Comparison of ENCODE assay signal across 8 cellular contexts in the genomic region with DNA sequence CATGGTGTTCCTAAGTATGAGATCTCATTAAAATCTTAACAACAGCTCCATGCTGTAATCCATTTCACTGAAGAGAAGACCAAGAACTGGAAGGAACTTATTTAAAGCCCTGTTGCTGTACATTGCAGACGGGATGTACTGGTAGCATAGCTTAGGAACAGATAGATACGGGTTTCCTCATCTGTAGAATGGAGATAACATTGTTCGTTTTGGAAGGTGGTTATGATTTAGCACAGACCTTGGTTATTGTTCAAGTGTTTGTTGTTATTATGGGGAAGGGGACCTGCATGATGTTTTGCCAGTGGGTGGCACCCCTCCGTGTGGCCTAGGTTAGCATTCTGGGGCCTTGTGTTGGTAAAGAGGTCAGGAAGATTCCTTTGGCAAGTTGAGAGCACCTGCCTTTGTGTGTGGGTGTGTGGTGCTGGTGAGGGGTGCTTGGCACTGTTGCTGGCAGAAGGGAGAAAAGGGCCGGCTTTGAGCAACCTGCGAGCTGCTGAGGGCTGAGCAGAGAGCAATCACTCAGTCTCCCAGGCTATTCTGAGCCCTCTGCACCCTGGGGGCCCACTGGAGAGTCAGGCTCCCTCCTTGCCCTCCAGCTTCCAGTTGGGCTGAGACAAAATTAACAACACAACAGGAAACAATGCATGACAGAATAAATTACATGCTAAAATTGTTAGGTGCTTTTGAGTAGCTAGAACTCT. TPM values are rescaled to one million over a fixed set of nuclear protein-coding genes. Genes with fewer than 3 reads are reported as not detected.
DNase-seq lines count a peak whose midpoint lies in the region; ATAC-seq, FAIRE-seq and TF ChIP-seq lines count a peak whose summit lies in the region.

No MANE protein-coding gene starts in this region.

- H3K4me3 Mint-ChIP-seq in activated T-cell treated with anti-CD3 and anti-CD28 coated beads, Interleukin-2, amount 50 U/mL, for 4 hours = peak overlapping the region; percentile 95

- H3K36me3 ChIP-seq in kidney (ENCODE audit: control insufficient read depth in 1 of 2, insufficient read depth in 2 of 2, low read length in 2 of 2) (peaks cover 27 to 35% of the 10 kb centered on the region in 2 donors), thyroid gland (peaks cover 32 to 39% of the 10 kb centered on the region in 2 donors)

- H3K4me1 ChIP-seq in kidney (ENCODE audit: control insufficient read depth in 1 of 2, insufficient read depth in 1 of 2, low read depth in 1 of 2, low read length in 2 of 2) = peaks cover 14 to 30% of the 10 kb centered on the region in 2 donors
- H3K4me1 ChIP-seq in thyroid gland = peaks cover 15 to 33% of the 10 kb centered on the region in 2 donors

- DNase-seq in activated T-cell treated with anti-CD3 and anti-CD28 coated beads, Interleukin-2, amount 50 U/mL, for 4 hours = no peak
- DNase-seq in activated T-cell treated with anti-CD3 and anti-CD28 coated beads, Interleukin-2, amount 50 U/mL, for 48 hours = no peak
- DNase-seq in amniotic epithelial cell (ENCODE audit: low read depth) (peak; percentile 11), kidney (no peak), thyroid gland (peak; percentile 10 to 34), NCI-H446 (lab: John Stamatoyannopoulos, UW) (no peak)

- TF ChIP-seq POLR2A in thyroid gland (IDR thresholded peaks at IDR 0.05) = no peak

- intact Hi-C loops in kidney (cut with DNase I) = no loop called here
- intact Hi-C loops in thyroid gland (cut with DNase I) = loop anchor here (2.0 kb wide), 1 partner anchor 19 kb away; a partner anchor contains a TSS

- H3K9me3 Mint-ChIP-seq in activated T-cell treated with anti-CD3 and anti-CD28 coated beads, Interleukin-2, amount 50 U/mL, for 4 hours = no peaks in the 10 kb centered on the region

- peaks cover 32% of the 10 kb centered on the region for H3K4me1 Mint-ChIP-seq in activated T-cell treated with anti-CD3 and anti-CD28 coated beads, Interleukin-2, amount 50 U/mL, for 4 hours (ENCODE audit: low read depth)

- H3K27ac ChIP-seq in kidney (ENCODE audit: low read depth in 2 of 2, low read length in 2 of 2) (peak overlapping the region in 1 of 2 donors; percentile 32), thyroid gland (peak overlapping the region in 1 of 3 donors; percentile 14)

- 21 to 26% methylated on average over 6 of the region's 6 CpGs for WGBS in thyroid gland, 2 donors

- peaks cover 22% of the 10 kb centered on the region for H3K36me3 Mint-ChIP-seq in activated T-cell treated with anti-CD3 and anti-CD28 coated beads, Interleukin-2, amount 50 U/mL, for 4 hours (ENCODE audit: insufficient read depth)

- H3K27me3 ChIP-seq in thyroid gland = no peaks in the 10 kb centered on the region

- H3K4me3 ChIP-seq in kidney (ENCODE audit: low read length in 2 of 2) (peak overlapping the region; percentile 86 to 96), thyroid gland (replicated peaks in 1 of 3) (peak overlapping the region in 1 of 3 donors; percentile 6)

- H3K9ac ChIP-seq in kidney (ENCODE audit: low read length in 2 of 2) = peak overlapping the region; percentile 38 to 93

- no peak for ATAC-seq in activated T-cell treated with anti-CD3 and anti-CD28 coated beads, Interleukin-2, amount 50 U/mL, for 4 hours
- no peak for ATAC-seq in HG03095 (IDR thresholded peaks at IDR 0.05; ENCODE audit: unreplicated experiment)
- ATAC-seq in HG03565 (IDR thresholded peaks at IDR 0.05; ENCODE audit: unreplicated experiment) = no peak

- TF ChIP-seq CTCF in kidney (IDR thresholded peaks at IDR 0.05; ENCODE audit: borderline replicate concordance, extremely low read depth, insufficient read depth) = no peak
- TF ChIP-seq CTCF in thyroid gland (IDR thresholded peaks at IDR 0.05) = no peak

- FAIRE-seq in kidney (lab: Jason Lieb, UNC) = no peak

- H3K27me3 Mint-ChIP-seq in activated T-cell treated with anti-CD3 and anti-CD28 coated beads, Interleukin-2, amount 50 U/mL, for 4 hours (ENCODE audit: low read depth) = no peaks in the 10 kb centered on the region

- H3K9me3 ChIP-seq in kidney (ENCODE audit: control insufficient read depth in 1 of 2, low read length in 2 of 2) = no peaks in the 10 kb centered on the region
- no peaks in the 10 kb centered on the region for H3K9me3 ChIP-seq in thyroid gland

RNA-seq across cellular contexts. Expression of a gene that starts 2.3 kb away (rescaled TPM):
- 10 to 100 TPM; 34.9 to 37.9 (median 37.8) TPM for total RNA-seq in activated T-cell treated with anti-CD3 and anti-CD28 coated beads, Interleukin-2, amount 50 U/mL, for 4 hours
- total RNA-seq in kidney (54.3 TPM), thyroid gland (10 to 100 TPM; 48.8 to 62.6 (median 55.2) TPM)
- polyA plus RNA-seq in kidney (ENCODE audit: insufficient read depth, low read depth, low replicate concordance) = 19.6 TPM

RNA-seq across cellular contexts. Expression of a gene that starts 14.1 kb away (rescaled TPM):
- 10 to 100 TPM; 19.3 to 30.8 (median 27.7) TPM for total RNA-seq in activated T-cell treated with anti-CD3 and anti-CD28 coated beads, Interleukin-2, amount 50 U/mL, for 4 hours
- 127 TPM for total RNA-seq in kidney
- 288 TPM for polyA plus RNA-seq in kidney (ENCODE audit: insufficient read depth, low read depth, low replicate concordance)
- 100 to 1,000 TPM in 3 of 4 donors, 10 to 100 TPM in 1; 93.2 to 140 (median 135) TPM for total RNA-seq in thyroid gland

RNA-seq across cellular contexts. Expression of a gene that starts 19.5 kb away (rescaled TPM):
- total RNA-seq in activated T-cell treated with anti-CD3 and anti-CD28 coated beads, Interleukin-2, amount 50 U/mL, for 4 hours = 10 to 100 TPM; 43.4 to 52.5 (median 50.7) TPM
- total RNA-seq in kidney (16.0 TPM), thyroid gland (10 to 100 TPM; 10.7 to 23.1 (median 18.4) TPM)
- 18.7 TPM for polyA plus RNA-seq in kidney (ENCODE audit: insufficient read depth, low read depth, low replicate concordance)

RNA-seq across cellular contexts. Expression of a gene that starts 20.1 kb away (rescaled TPM):
- 100 to 1,000 TPM; 103 to 113 (median 112) TPM for total RNA-seq in activated T-cell treated with anti-CD3 and anti-CD28 coated beads, Interleukin-2, amount 50 U/mL, for 4 hours
- total RNA-seq in kidney (74.1 TPM), thyroid gland (100 to 1,000 TPM in 3 of 4 donors, 10 to 100 TPM in 1; 45.9 to 165 (median 142) TPM)
- polyA plus RNA-seq in kidney (ENCODE audit: insufficient read depth, low read depth, low replicate concordance) = 52.7 TPM

RNA-seq across cellular contexts. Expression of a gene that starts 34.9 kb away (rescaled TPM):
- 1 to 10 TPM in 2 of 3 donors, under 1 TPM in 1; 0.49 to 2.5 (median 1.1) TPM for total RNA-seq in activated T-cell treated with anti-CD3 and anti-CD28 coated beads, Interleukin-2, amount 50 U/mL, for 4 hours
- total RNA-seq in kidney (1.9 TPM), thyroid gland (1 to 10 TPM in 1 of 4 donors, under 1 TPM in 2, not detected in 1; 0.22 to 1.2 (median 0.94) TPM)
- 3.5 TPM for polyA plus RNA-seq in kidney (ENCODE audit: insufficient read depth, low read depth, low replicate concordance)

Comparison
In these comparisons a context has a peak if more than half of its experiments do, and no peak if none do; other contexts are left out.
1. DNase-seq: peak in amniotic epithelial cell (single experiment) and thyroid gland (2 of 2); none in activated T-cell treated with anti-CD3 and anti-CD28 coated beads, Interleukin-2, amount 50 U/mL, for 4 hours (single experiment), activated T-cell treated with anti-CD3 and anti-CD28 coated beads, Interleukin-2, amount 50 U/mL, for 48 hours (0 of 2), kidney (single experiment) and NCI-H446 (0 of 2).